Comparison of ENCODE assay signal across 1 cellular context in genomic region chr1:100539836-100540536, GRCh38.
TF ChIP-seq lines count a peak whose summit lies in the region.

No MANE protein-coding gene starts in this region.

TF ChIP-seq in WTC11, 78 proteins besides CTCF, POLR2A, EP300 and RAD21 (continued from another document):
- TF ChIP-seq TCF7 (CRISPR knock-in tag; IDR thresholded peaks at IDR 0.05; ENCODE audit: low read depth) (peak; percentile 68; the same call in 1 of the 2 replicates), ZNF512 (CRISPR knock-in tag; IDR thresholded peaks at IDR 0.05; ENCODE audit: borderline replicate concordance) (0 out of 2 replicates have a peak, but pooled peaks have one; percentile 78), MXD4 (CRISPR knock-in tag; IDR thresholded peaks at IDR 0.05; ENCODE audit: borderline replicate concordance) (no peak), GABPB1 (CRISPR knock-in tag; IDR thresholded peaks at IDR 0.05) (no peak), TEAD4 (CRISPR knock-in tag; IDR thresholded peaks at IDR 0.05) (no peak), NFE2L1 (CRISPR knock-in tag; IDR thresholded peaks at IDR 0.05) (peak; percentile 87), OVOL2 (CRISPR knock-in tag; IDR thresholded peaks at IDR 0.05; ENCODE audit: borderline replicate concordance) (no peak), ZNF317 (CRISPR knock-in tag; IDR thresholded peaks at IDR 0.05; ENCODE audit: borderline replicate concordance, low read depth) (peak; percentile 65; the same call in 1 of the 2 replicates), E2F5 (CRISPR knock-in tag; IDR thresholded peaks at IDR 0.05) (peak; percentile 65), USF1 (CRISPR knock-in tag; IDR thresholded peaks at IDR 0.05) (peak; percentile 27; the same call in 1 of the 2 replicates), HMGXB4 (CRISPR knock-in tag; IDR thresholded peaks at IDR 0.05) (peak; percentile 94), NR3C1 (CRISPR knock-in tag; conservative IDR thresholded peaks at IDR 0.05; ENCODE audit: low read depth) (no peak), CBFB (CRISPR knock-in tag; IDR thresholded peaks at IDR 0.05; ENCODE audit: low read depth) (no peak), CDX4 (CRISPR knock-in tag; IDR thresholded peaks at IDR 0.05; ENCODE audit: borderline replicate concordance) (no peak), MAX (CRISPR knock-in tag; IDR thresholded peaks at IDR 0.05) (peak; percentile 85; the same call in 1 of the 2 replicates), NR2C2 (CRISPR knock-in tag; IDR thresholded peaks at IDR 0.05) (peak; percentile 69; the same call in 1 of the 2 replicates), PRRX2 (CRISPR knock-in tag; IDR thresholded peaks at IDR 0.05) (no peak), ZNF396 (CRISPR knock-in tag; IDR thresholded peaks at IDR 0.05; ENCODE audit: borderline replicate concordance) (no peak), ZNF281 (CRISPR knock-in tag; IDR thresholded peaks at IDR 0.05) (peak; percentile 76), NFYB (CRISPR knock-in tag; conservative IDR thresholded peaks at IDR 0.05; ENCODE audit: low read depth) (peak; percentile 27; the same call in 1 of the 2 replicates), MYBL2 (CRISPR knock-in tag; IDR thresholded peaks at IDR 0.05) (peak; percentile 96), SP1 (CRISPR knock-in tag; conservative IDR thresholded peaks at IDR 0.05) (peak; percentile 27), ELF4 (CRISPR knock-in tag; IDR thresholded peaks at IDR 0.05; ENCODE audit: low read depth) (0 out of 2 replicates have a peak, but pooled peaks have one; percentile 78), ZMAT4 (CRISPR knock-in tag; IDR thresholded peaks at IDR 0.05) (no peak), MLX (CRISPR knock-in tag; IDR thresholded peaks at IDR 0.05) (no peak; the same call in 1 of the 2 replicates), FOXP4 (CRISPR knock-in tag; IDR thresholded peaks at IDR 0.05) (peak; percentile 95), ATF1 (CRISPR knock-in tag; IDR thresholded peaks at IDR 0.05) (peak; percentile 84), KAT7 (CRISPR knock-in tag; IDR thresholded peaks at IDR 0.05; ENCODE audit: borderline replicate concordance) (no peak), FOXP1 (CRISPR knock-in tag; IDR thresholded peaks at IDR 0.05; ENCODE audit: borderline replicate concordance) (peak; percentile 96), GRHL2 (CRISPR knock-in tag; IDR thresholded peaks at IDR 0.05; ENCODE audit: insufficient replicate concordance, severe bottlenecking) (no peak), E2F4 (CRISPR knock-in tag; IDR thresholded peaks at IDR 0.05; ENCODE audit: borderline replicate concordance, low read depth) (peak; percentile 83; the same call in 1 of the 2 replicates), SMAD4 (CRISPR knock-in tag; IDR thresholded peaks at IDR 0.05) (peak; percentile 51; the same call in 1 of the 2 replicates), JAZF1 (CRISPR knock-in tag; IDR thresholded peaks at IDR 0.05) (no peak), CREM (CRISPR knock-in tag; IDR thresholded peaks at IDR 0.05) (peak; percentile 68), E2F1 (CRISPR knock-in tag; IDR thresholded peaks at IDR 0.05) (peak; percentile 88; the same call in 1 of the 2 replicates), STAT6 (CRISPR knock-in tag; conservative IDR thresholded peaks at IDR 0.05; ENCODE audit: low read depth) (0 out of 2 replicates have a peak, but pooled peaks have one; percentile 62), CREB1 (CRISPR knock-in tag; IDR thresholded peaks at IDR 0.05) (peak; percentile 74), TP53 (CRISPR knock-in tag; IDR thresholded peaks at IDR 0.05) (peak; percentile 89), PREB (CRISPR knock-in tag; IDR thresholded peaks at IDR 0.05; ENCODE audit: borderline replicate concordance) (peak; percentile 79; the same call in 1 of the 2 replicates)
